Comparison of ENCODE assay signal across 22 cellular contexts in the genomic region with DNA sequence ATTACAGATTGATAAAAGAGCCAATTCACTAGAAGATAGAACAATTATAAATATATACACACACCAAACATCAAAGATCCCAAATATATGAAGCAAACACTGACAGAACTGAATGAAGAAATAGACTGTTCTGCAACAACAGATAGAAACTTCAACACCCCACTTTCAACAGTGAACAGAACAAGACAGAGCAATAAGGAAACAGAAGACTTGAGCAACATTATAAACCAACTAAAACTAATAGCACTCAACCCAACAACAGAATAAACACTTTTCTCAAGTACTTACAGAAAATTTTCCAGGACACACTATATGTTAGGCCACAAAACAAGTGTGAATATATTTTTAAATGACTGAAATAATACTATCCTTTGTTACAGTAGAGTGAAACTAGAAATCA. TPM values are rescaled to one million over a fixed set of nuclear protein-coding genes. Genes with fewer than 3 reads are reported as not detected.
DNase-seq lines count a peak whose midpoint lies in the region; ATAC-seq, FAIRE-seq and TF ChIP-seq lines count a peak whose summit lies in the region.
"Had no signal": no experiment of that assay in that cellular context is flagged by ENCODE, and none has a peak within 500 bp of the region (broad histone marks: within the 10 kb centered on the region; RNA-seq: fewer than 3 reads in every experiment).

No MANE protein-coding gene starts in this region.

- POLR2A ChIA-PET in activated B cell treated with CpG ODN at 0.5 μM for 24 hours (lab: Charles Lee): no interaction called here

- H3K4me3 ChIP-seq in Loucy (ENCODE audit: low read length, poor library complexity, severe bottlenecking): no peak overlapping the region
- H3K4me3 ChIP-seq in small intestine (ENCODE audit: low read depth in 1 of 2, low read length in 2 of 2): no peak overlapping the region
- H3K4me3 ChIP-seq: SJSA1 had no signal

- intact Hi-C loops in activated B cell treated with CpG ODN at 0.5 μM for 24 hours (cut with micrococcal nuclease): no loop called here

- peak; percentile 62 for FAIRE-seq in small intestine (lab: Jason Lieb, UNC)
- FAIRE-seq: D721Med, GM12892 had no signal

- peaks cover 28% of the 10 kb centered on the region for H3K4me1 ChIP-seq in Loucy (ENCODE audit: insufficient read depth, low read length, poor library complexity, severe bottlenecking)
- H3K4me1 ChIP-seq in small intestine (ENCODE audit: control insufficient read depth in 2 of 2, insufficient read depth in 1 of 2, low read depth in 1 of 2, low read length in 1 of 2): peaks cover 0 to 3% of the 10 kb centered on the region in 2 donors

- H3F3A ChIP-seq in Loucy (ENCODE audit: low read depth): 0 out of 2 replicates have a peak, but pooled peaks cover 3% of the 10 kb centered on the region

- H3K9me3 ChIP-seq in Loucy (ENCODE audit: insufficient read depth, low read depth, low read length): no peaks in the 10 kb centered on the region
- no peaks in the 10 kb centered on the region for H3K9me3 ChIP-seq in small intestine (ENCODE audit: control insufficient read depth, low read depth)
- H3K9me3 ChIP-seq: SJSA1 had no signal

- H3K4me2 ChIP-seq in Loucy (ENCODE audit: low read depth, low read length, poor library complexity, severe bottlenecking): peak overlapping the region; percentile 3

- no peaks in the 10 kb centered on the region for H4K20me1 ChIP-seq in Loucy (ENCODE audit: insufficient read depth, low read length, poor library complexity, severe bottlenecking)

- H3K4me1 Mint-ChIP-seq in activated B cell treated with CpG ODN at 0.5 μM for 24 hours: peaks cover 92% of the 10 kb centered on the region

- peaks cover 67% of the 10 kb centered on the region for H3K36me3 Mint-ChIP-seq in activated B cell treated with CpG ODN at 0.5 μM for 24 hours (ENCODE audit: low read depth)

- DNase-seq in GF-D8 (lab: John Stamatoyannopoulos, UW) (peak; percentile 49), activated B cell treated with CpG ODN at 0.5 μM for 24 hours (no peak), small intestine (no peak), NCI-H2029 (lab: John Stamatoyannopoulos, UW) (no peak), NCI-H2196 (lab: John Stamatoyannopoulos, UW; ENCODE audit: unreplicated experiment) (no peak), NCI-H2081 (lab: John Stamatoyannopoulos, UW) (no peak)
- DNase-seq: CD8-positive, alpha-beta memory T cell; DMS79 treated with DMSO at 0.1 percent for 48 hours; H7; IMR-90; NCI-H1048; NCI-H1436 treated with DMSO at 0.1 percent for 48 hours; NCI-H526 treated with DMSO at 0.1 percent for 48 hours; NK-92 treated with Interleukin-12 subunit alpha and Interleukin-12 subunit beta, amount 100 ng/mL, for 24 hours; PC-3; SW 1271 had no signal

- no peaks in the 10 kb centered on the region for H3K27me3 ChIP-seq in Loucy (ENCODE audit: insufficient read depth, low read length, poor library complexity, severe bottlenecking)
- no peaks in the 10 kb centered on the region for H3K27me3 ChIP-seq in small intestine (ENCODE audit: control insufficient read depth in 2 of 2, insufficient read depth in 2 of 2, low read length in 2 of 2)
- H3K27me3 ChIP-seq: SJSA1 had no signal

- no peaks in the 10 kb centered on the region for H3K27me3 Mint-ChIP-seq in activated B cell treated with CpG ODN at 0.5 μM for 24 hours

- TF ChIP-seq CTCF in Loucy (conservative IDR thresholded peaks at IDR 0.05; ENCODE audit: low read length) (no peak), activated B cell treated with CpG ODN at 0.5 μM for 24 hours (IDR thresholded peaks at IDR 0.05) (no peak)

- peaks cover 73% of the 10 kb centered on the region for H3K79me2 ChIP-seq in Loucy (ENCODE audit: insufficient read depth, low read length)

- no peak overlapping the region for H3K27ac ChIP-seq in small intestine (ENCODE audit: low read depth in 1 of 2, low read length in 1 of 2)
- H3K27ac ChIP-seq: RWPE1, SJSA1 had no signal

- H3K9me3 Mint-ChIP-seq in activated B cell treated with CpG ODN at 0.5 μM for 24 hours: peaks cover 14% of the 10 kb centered on the region

- no peaks in the 10 kb centered on the region for H3K9me2 ChIP-seq in Loucy (replicated peaks; ENCODE audit: low read depth, low read length)

- H2AFZ ChIP-seq in Loucy (ENCODE audit: low read length): no peak overlapping the region

- no peaks in the 10 kb centered on the region for H3K36me3 ChIP-seq in Loucy (ENCODE audit: insufficient read depth, low read length)
- H3K36me3 ChIP-seq in small intestine (ENCODE audit: control insufficient read depth in 2 of 2, insufficient read depth in 2 of 2, low read length in 2 of 2): no peaks in the 10 kb centered on the region

- ATAC-seq in activated B cell treated with CpG ODN at 0.5 μM for 24 hours (ENCODE audit: low read depth) (no peak), HG03460 (IDR thresholded peaks at IDR 0.05; ENCODE audit: unreplicated experiment) (no peak)
- ATAC-seq: PC-3 had no signal

- H3K27ac Mint-ChIP-seq in activated B cell treated with CpG ODN at 0.5 μM for 24 hours: peak overlapping the region; percentile 64

- no peak overlapping the region for H3K9ac ChIP-seq in Loucy (ENCODE audit: low read depth, low read length, poor library complexity, severe bottlenecking)

- CTCF ChIA-PET in activated B cell treated with CpG ODN at 0.5 μM for 24 hours (lab: Charles Lee): no interaction called here

- peak overlapping the region; percentile 53 for H3K4me3 Mint-ChIP-seq in activated B cell treated with CpG ODN at 0.5 μM for 24 hours
- H3K4me3 Mint-ChIP-seq: CD8-positive, alpha-beta memory T cell had no signal

RNA-seq across cellular contexts. Expression of gene CDCA7L, which starts 10.9 kb away (rescaled TPM):
- 69.8 and 70.3 TPM in 2 replicates for total RNA-seq in activated B cell treated with CpG ODN at 0.5 μM for 24 hours
- polyA plus RNA-seq in small intestine: 10 to 100 TPM in 1 of 3 donors, 1 to 10 TPM in 2; 2.7 to 20.6 (median 4.9) TPM
